Comparison of ENCODE assay signal across 26 cellular contexts in the genomic region with DNA sequence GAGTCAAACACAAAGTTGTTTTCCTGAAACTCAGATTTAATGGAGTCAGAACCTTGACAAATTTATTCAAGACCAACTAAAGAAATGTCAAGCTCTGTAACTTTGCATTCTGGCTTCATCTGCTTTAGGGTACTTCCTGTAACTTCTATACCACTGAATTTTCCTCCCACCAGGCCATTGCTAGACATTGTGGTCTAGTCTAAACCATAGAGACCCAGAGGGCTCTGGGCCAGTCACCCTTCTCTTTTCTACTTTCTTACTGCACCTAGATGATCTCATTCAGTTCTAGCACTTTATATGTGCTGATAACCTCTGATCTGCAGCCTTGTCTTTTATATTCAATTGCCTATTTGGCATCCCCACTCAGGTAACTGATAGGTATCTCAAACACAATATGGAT. TPM values are rescaled to one million over a fixed set of nuclear protein-coding genes. Genes with fewer than 3 reads are reported as not detected.
"Had no signal": no experiment of that assay in that cellular context is flagged by ENCODE, and none has a peak within 500 bp of the region (broad histone marks: within the 10 kb centered on the region; RNA-seq: fewer than 3 reads in every experiment).

No MANE protein-coding gene starts in this region.

- H3K36me3 ChIP-seq: breast epithelium, colonic mucosa, esophagus squamous epithelium, gastroesophageal sphincter, neutrophil, ovary, prostate gland, upper lobe of right lung had no signal

- H3K4me1 Mint-ChIP-seq: activated CD4-positive, alpha-beta T cell treated with anti-CD3 and anti-CD28 coated beads for 36 hours; activated naive CD4-positive, alpha-beta T cell treated with anti-CD3 and anti-CD28 coated beads, Interleukin-2, amount 50 U/mL, for 24 hours; endodermal cell had no signal

- H3K27ac Mint-ChIP-seq: activated CD4-positive, alpha-beta T cell treated with anti-CD3 and anti-CD28 coated beads for 36 hours; activated naive CD4-positive, alpha-beta T cell treated with anti-CD3 and anti-CD28 coated beads, Interleukin-2, amount 50 U/mL, for 24 hours; endodermal cell had no signal

- H3K27me3 Mint-ChIP-seq: activated naive CD4-positive, alpha-beta T cell treated with anti-CD3 and anti-CD28 coated beads, Interleukin-2, amount 50 U/mL, for 24 hours; natural killer cell treated with Interleukin-12 subunit alpha and Interleukin-12 subunit beta and Interleukin-15 and Interleukin-18, amount 100 ng/mL, for 72 hours had no signal

- H3K4me3 ChIP-seq: breast epithelium, colonic mucosa, dorsolateral prefrontal cortex, esophagus squamous epithelium, gastroesophageal sphincter, ovary, prostate gland, upper lobe of right lung had no signal

- H3K9me3 Mint-ChIP-seq: endodermal cell; natural killer cell treated with Interleukin-12 subunit alpha and Interleukin-12 subunit beta and Interleukin-15 and Interleukin-18, amount 100 ng/mL, for 72 hours had no signal

- DNase-seq: activated CD4-positive, alpha-beta T cell treated with anti-CD3 and anti-CD28 coated beads for 36 hours; activated CD4-positive, alpha-beta T cell treated with anti-CD3 and anti-CD28 coated beads, Interleukin-2, amount 50 U/mL, for 4 hours; activated gamma-delta T cell treated with Interleukin-2 at 50 U/mL for 16 hours; activated T-cell treated with anti-CD3 and anti-CD28 coated beads for 4 hours; colonic mucosa; dorsolateral prefrontal cortex; endodermal cell; esophagus squamous epithelium; head of caudate nucleus; hypothalamus; left ventricle myocardium superior; midbrain; ovary; stimulated activated CD4-positive, alpha-beta T cell treated with anti-CD3 and anti-CD28 coated beads, Interleukin-2, amount 100 ng/mL, for 48 hours; stimulated activated CD8-positive, alpha-beta memory T cell treated with anti-CD3 and anti-CD28 coated beads, Interleukin-4, amount 100 ng/mL, for 48 hours; stimulated activated naive CD4-positive, alpha-beta T cell; T-helper 9 cell; upper lobe of right lung had no signal

- H3K4me1 ChIP-seq: breast epithelium, colonic mucosa, esophagus squamous epithelium, gastroesophageal sphincter, prostate gland, upper lobe of right lung had no signal

- H3K4me3 Mint-ChIP-seq: activated CD4-positive, alpha-beta T cell treated with anti-CD3 and anti-CD28 coated beads for 36 hours; activated naive CD4-positive, alpha-beta T cell treated with anti-CD3 and anti-CD28 coated beads, Interleukin-2, amount 50 U/mL, for 24 hours; endodermal cell; natural killer cell treated with Interleukin-12 subunit alpha and Interleukin-12 subunit beta and Interleukin-15 and Interleukin-18, amount 100 ng/mL, for 72 hours had no signal

- H3K27ac ChIP-seq: breast epithelium, colonic mucosa, dorsolateral prefrontal cortex, esophagus squamous epithelium, gastroesophageal sphincter, neutrophil, ovary, prostate gland, upper lobe of right lung had no signal

- H3K27me3 ChIP-seq: breast epithelium, colonic mucosa, dorsolateral prefrontal cortex, esophagus squamous epithelium, gastroesophageal sphincter, neutrophil, ovary, upper lobe of right lung had no signal

- H3K36me3 Mint-ChIP-seq: activated naive CD4-positive, alpha-beta T cell treated with anti-CD3 and anti-CD28 coated beads, Interleukin-2, amount 50 U/mL, for 24 hours had no signal

- H3K9me3 ChIP-seq: colonic mucosa, esophagus squamous epithelium, neutrophil, ovary, prostate gland, upper lobe of right lung had no signal

- ATAC-seq: activated CD4-positive, alpha-beta T cell treated with anti-CD3 and anti-CD28 coated beads for 36 hours; gastroesophageal sphincter; left ventricle myocardium superior; upper lobe of right lung had no signal

RNA-seq across cellular contexts. Expression of a gene that starts 2.8 kb away (rescaled TPM):
- total RNA-seq: activated CD4-positive, alpha-beta T cell treated with anti-CD3 and anti-CD28 coated beads for 36 hours; breast epithelium; colonic mucosa; dorsolateral prefrontal cortex; endodermal cell; esophagus squamous epithelium; gastroesophageal sphincter; left ventricle myocardium superior; natural killer cell treated with Interleukin-12 subunit alpha and Interleukin-12 subunit beta and Interleukin-15 and Interleukin-18, amount 100 ng/mL, for 72 hours; ovary; prostate gland; subcutaneous adipose tissue; T-helper 1 cell treated with Interleukin-12 subunit alpha and Interleukin-12 subunit beta and Interleukin-4 antibody, amounts not matched to agents 30 ng/mL and 1 ng/mL, for 36 hours; upper lobe of right lung had no signal

RNA-seq across cellular contexts. Expression of a gene that starts 37.3 kb away (rescaled TPM):
- total RNA-seq: activated CD4-positive, alpha-beta T cell treated with anti-CD3 and anti-CD28 coated beads for 36 hours; breast epithelium; colonic mucosa; dorsolateral prefrontal cortex; endodermal cell; esophagus squamous epithelium; gastroesophageal sphincter; left ventricle myocardium superior; natural killer cell treated with Interleukin-12 subunit alpha and Interleukin-12 subunit beta and Interleukin-15 and Interleukin-18, amount 100 ng/mL, for 72 hours; ovary; prostate gland; subcutaneous adipose tissue; T-helper 1 cell treated with Interleukin-12 subunit alpha and Interleukin-12 subunit beta and Interleukin-4 antibody, amounts not matched to agents 30 ng/mL and 1 ng/mL, for 36 hours; upper lobe of right lung had no signal
